ENCODE assay signal across 18 cellular contexts in the genomic region with DNA sequence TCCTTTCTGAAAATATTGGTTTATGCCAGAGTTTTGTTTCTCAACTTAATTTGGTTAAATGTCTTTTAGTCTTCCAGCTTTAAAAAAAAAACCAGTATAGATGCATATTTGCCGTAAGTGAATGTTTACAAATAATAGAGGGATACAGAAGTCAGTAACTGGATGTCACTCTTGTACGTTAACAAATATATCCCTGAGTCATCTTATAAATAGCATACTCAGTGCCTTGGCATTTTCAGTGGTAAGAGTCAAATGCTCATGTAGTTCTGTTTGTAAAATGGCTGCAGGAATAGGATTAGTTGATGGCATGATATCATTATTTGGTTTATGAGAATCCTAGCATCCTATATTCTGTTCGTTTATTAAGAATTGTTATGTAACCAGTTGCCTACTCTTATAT. TPM values are rescaled to one million over a fixed set of nuclear protein-coding genes. Genes with fewer than 3 reads are reported as not detected.
DNase-seq lines count a peak whose midpoint lies in the region; ATAC-seq, FAIRE-seq and TF ChIP-seq lines count a peak whose summit lies in the region.
"Had no signal": no experiment of that assay in that cellular context is flagged by ENCODE, and none has a peak within 500 bp of the region (broad histone marks: within the 10 kb centered on the region; RNA-seq: fewer than 3 reads in every experiment).

No MANE protein-coding gene starts in this region.

- H3K27me3 Mint-ChIP-seq in astrocyte (ENCODE audit: low read depth, unreplicated experiment), result no peaks in the 10 kb centered on the region
- H3K27me3 Mint-ChIP-seq: dendritic cell treated with granulocyte-macrophage colony-stimulating factor and Interleukin-4, amounts not matched to agents 40 ng/mL and 50 ng/mL, for 4 days; progenitor cell of endocrine pancreas had no signal

- no peaks in the 10 kb centered on the region for H3K9me3 ChIP-seq in HepG2 (ENCODE audit: low read length)
- no peaks in the 10 kb centered on the region for H3K9me3 ChIP-seq in right lobe of liver
- no peaks in the 10 kb centered on the region for H3K9me3 ChIP-seq in astrocyte (ENCODE audit: insufficient read depth, low read depth, low read length)
- H3K9me3 ChIP-seq in heart right ventricle, result no peaks in the 10 kb centered on the region
- no peaks in the 10 kb centered on the region for H3K9me3 ChIP-seq in OCI-LY7 (ENCODE audit: low read length)
- H3K9me3 ChIP-seq: thoracic aorta had no signal

- H3K9me3 Mint-ChIP-seq in astrocyte (ENCODE audit: unreplicated experiment), result no peaks in the 10 kb centered on the region
- H3K9me3 Mint-ChIP-seq: dendritic cell treated with granulocyte-macrophage colony-stimulating factor and Interleukin-4, amounts not matched to agents 40 ng/mL and 50 ng/mL, for 4 days had no signal

- no peak for TF ChIP-seq CTCF in HepG2 (CRISPR knock-in tag; IDR thresholded peaks at IDR 0.05)
- no peak for TF ChIP-seq CTCF in right lobe of liver (IDR thresholded peaks at IDR 0.05)
- no peak for TF ChIP-seq CTCF in astrocyte (IDR thresholded peaks at IDR 0.05; ENCODE audit: insufficient read depth, low read depth, low read length)
- TF ChIP-seq CTCF in heart right ventricle (IDR thresholded peaks at IDR 0.05), result no peak
- TF ChIP-seq CTCF in OCI-LY7 (conservative IDR thresholded peaks at IDR 0.05; ENCODE audit: low read length), result no peak

- intact Hi-C loops in HepG2 (cut with micrococcal nuclease; ENCODE audit: unreplicated experiment) (no loop called here), right lobe of liver (cut with DNase I) (no loop called here), heart right ventricle (cut with DNase I) (loop anchor here in 2 of 10 donors (5.0 to 10.0 kb wide), 2 partner anchors 62 to 81 kb away; no protein-coding TSS in a partner anchor), OCI-LY7 (cut with micrococcal nuclease; ENCODE audit: unreplicated experiment) (no loop called here)

- no peaks in the 10 kb centered on the region for H3K27me3 ChIP-seq in HepG2 (ENCODE audit: control insufficient read depth in 1 of 2, insufficient read depth in 2 of 2, low read length in 2 of 2)
- H3K27me3 ChIP-seq in right lobe of liver, result no peaks in the 10 kb centered on the region
- H3K27me3 ChIP-seq in astrocyte (ENCODE audit: insufficient read depth, low read length), result no peaks in the 10 kb centered on the region
- H3K27me3 ChIP-seq in heart right ventricle, result no peaks in the 10 kb centered on the region

- in situ Hi-C loops in HepG2 (cut with HindIII; ENCODE audit: extremely low pct_ligation_motif_present, low pct_unique_long_range_greater_than_20kb), result no loop called here

- H4K20me1 ChIP-seq in HepG2 (ENCODE audit: insufficient read depth, low read length), result peaks cover 12% of the 10 kb centered on the region; the same call in 1 of the 2 replicates
- peaks cover 37% of the 10 kb centered on the region for H4K20me1 ChIP-seq in astrocyte (ENCODE audit: insufficient read depth, low read length)
- peaks cover 25% of the 10 kb centered on the region for H4K20me1 ChIP-seq in OCI-LY7 (ENCODE audit: insufficient read depth, low read length)

- no peaks in the 10 kb centered on the region for H3K9me2 ChIP-seq in OCI-LY7 (ENCODE audit: insufficient read depth, low read length)

- H3K27ac ChIP-seq in HepG2 (ENCODE audit: extremely low read length, insufficient read depth, low read length), result no peak overlapping the region
- no peak overlapping the region for H3K27ac ChIP-seq in right lobe of liver
- H3K27ac ChIP-seq in astrocyte (ENCODE audit: low read depth, low read length), result peak overlapping the region; percentile 41
- H3K27ac ChIP-seq in heart right ventricle, result peak overlapping the region in 7 of 10 donors; percentile 1 to 52 (median 18)
- H3K27ac ChIP-seq in OCI-LY7 (ENCODE audit: low read depth, low read length, poor library complexity, severe bottlenecking), result no peak overlapping the region

- BruUV-seq in HepG2 (replicated peaks; lab: Mats Ljungman, UMichigan) (no TSS peak), OCI-LY7 (replicated peaks; lab: Mats Ljungman, UMichigan) (no TSS peak)

- TF ChIP-seq POLR2A in HepG2 (IDR thresholded peaks at IDR 0.05; ENCODE audit: insufficient read depth in 1 of 2, low read depth in 2 of 2, low read length in 2 of 2) (no peak), right lobe of liver (IDR thresholded peaks at IDR 0.05) (no peak)

- TF ChIP-seq EP300 in HepG2 (IDR thresholded peaks at IDR 0.05; ENCODE audit: low read depth in 2 of 2, low read length in 2 of 2) (no peak), HepG2 (CRISPR knock-in tag; IDR thresholded peaks at IDR 0.05; ENCODE audit: borderline replicate concordance) (no peak)

- H3K79me2 ChIP-seq in HepG2 (ENCODE audit: insufficient read depth, low read length) (peaks cover 82% of the 10 kb centered on the region), astrocyte (ENCODE audit: insufficient read depth, low read length) (peaks cover 99% of the 10 kb centered on the region), OCI-LY7 (ENCODE audit: insufficient read depth, low read depth, low read length) (peaks cover 100% of the 10 kb centered on the region)

- FAIRE-seq in HepG2 (lab: Jason Lieb, UNC) (no peak), astrocyte (lab: Jason Lieb, UNC) (peak; percentile 77)
- FAIRE-seq: GM18507 had no signal

- no peak overlapping the region for H3K9ac ChIP-seq in HepG2 (ENCODE audit: insufficient read depth, low read depth, low read length)
- H3K9ac ChIP-seq in astrocyte (ENCODE audit: low read length), result no peak overlapping the region

- H3K4me1 ChIP-seq in HepG2 (ENCODE audit: insufficient read depth, low read length), result no peaks in the 10 kb centered on the region
- peaks cover 0 to 4% (median 0%) of the 10 kb centered on the region in 4 donors for H3K4me1 ChIP-seq in right lobe of liver
- H3K4me1 ChIP-seq in astrocyte (ENCODE audit: insufficient read depth, low read length), result peaks cover 7% of the 10 kb centered on the region
- H3K4me1 ChIP-seq in heart right ventricle, result peaks cover 0 to 43% (median 22%) of the 10 kb centered on the region in 9 donors
- H3K4me1 ChIP-seq in OCI-LY7 (ENCODE audit: insufficient read depth, low read length, poor library complexity, severe bottlenecking), result no peaks in the 10 kb centered on the region

- peak overlapping the region; percentile 67 for H3K27ac Mint-ChIP-seq in astrocyte (ENCODE audit: unreplicated experiment)
- H3K27ac Mint-ChIP-seq: dendritic cell treated with granulocyte-macrophage colony-stimulating factor and Interleukin-4, amounts not matched to agents 40 ng/mL and 50 ng/mL, for 4 days; progenitor cell of endocrine pancreas had no signal

- peaks cover 5% of the 10 kb centered on the region for H3K36me3 Mint-ChIP-seq in astrocyte (ENCODE audit: low read depth, unreplicated experiment)

- H3K4me1 Mint-ChIP-seq in astrocyte (ENCODE audit: low read depth, unreplicated experiment), result peaks cover 5% of the 10 kb centered on the region

- no peak overlapping the region for H3K4me3 ChIP-seq in HepG2 (replicated peaks in 1 of 3; ENCODE audit: insufficient read depth in 1 of 3, low read depth in 2 of 3, low read length in 3 of 3)
- H3K4me3 ChIP-seq in right lobe of liver, result no peak overlapping the region
- no peak overlapping the region for H3K4me3 ChIP-seq in astrocyte (ENCODE audit: insufficient read depth, low read depth, low read length)
- H3K4me3 ChIP-seq in heart right ventricle, result no peak overlapping the region
- H3K4me3 ChIP-seq in OCI-LY7 (ENCODE audit: low read depth, low read length, poor library complexity, severe bottlenecking), result no peak overlapping the region
- H3K4me3 ChIP-seq: thoracic aorta had no signal

- CTCF ChIA-PET in HepG2 (lab: Yijun Ruan, JAX; ENCODE audit: low intra/inter-chr PET ratio, low total read pairs) (no interaction called here), OCI-LY7 (lab: Charles Lee; ENCODE audit: unreplicated experiment) (no interaction called here)

- POLR2A ChIA-PET in HepG2 (lab: Yijun Ruan, JAX), result no interaction called here
- POLR2A ChIA-PET in OCI-LY7 (lab: Charles Lee), result no interaction called here

- 96% methylated on average over 3 of the region's 3 CpGs for WGBS in HepG2 (ENCODE audit: low lambda C conversion rate)
- 80% methylated on average over 3 of the region's 3 CpGs for WGBS in right lobe of liver (ENCODE audit: insufficient coverage, low coverage, low lambda C conversion rate, missing lambda C conversion rate)
- 56 to 65% methylated on average over 3 of the region's 3 CpGs for WGBS in heart right ventricle, 2 donors

- H3K4me2 ChIP-seq in HepG2 (ENCODE audit: low read depth, low read length) (no peak overlapping the region), astrocyte (ENCODE audit: low read length) (peak overlapping the region; percentile 26), OCI-LY7 (ENCODE audit: low read length) (no peak overlapping the region)

- no peak overlapping the region for H3K4me3 Mint-ChIP-seq in astrocyte (ENCODE audit: unreplicated experiment)
- H3K4me3 Mint-ChIP-seq: dendritic cell treated with granulocyte-macrophage colony-stimulating factor and Interleukin-4, amounts not matched to agents 40 ng/mL and 50 ng/mL, for 4 days had no signal

- no peak for TF ChIP-seq RAD21 in HepG2 (CRISPR knock-in tag; IDR thresholded peaks at IDR 0.05)

- ATAC-seq in HepG2, result no peak
- no peak for ATAC-seq in right lobe of liver
- ATAC-seq in heart right ventricle, result peak in 4 of 8 donors; percentile 53 to 75 (median 66)

- DNase-seq in HepG2 (ENCODE audit: low spot score), result no peak
- no peak for DNase-seq in right lobe of liver
- DNase-seq in astrocyte (ENCODE audit: low read depth), result peak; percentile 77
- no peak for DNase-seq in heart right ventricle
- no peak for DNase-seq in OCI-LY7 (ENCODE audit: low spot score)
- no peak for DNase-seq in activated CD8-positive, alpha-beta memory T cell treated with anti-CD3 and anti-CD28 coated beads, Interleukin-2, amount 50 U/mL, for 48 hours
- DNase-seq in occipital lobe (lab: John Stamatoyannopoulos, UW), result no peak
- no peak for DNase-seq in GM19240 (ENCODE audit: insufficient read length, low spot score)
- DNase-seq: activated CD4-positive, alpha-beta T cell treated with anti-CD3 and anti-CD28 coated beads, Interleukin-2, amount 50 U/mL, for 48 hours; activated naive CD4-positive, alpha-beta T cell; DND-41; hippocampal formation; NCI-H1092 treated with DMSO at 0.1 percent for 48 hours; NCI-H748 treated with DMSO at 0.1 percent for 48 hours had no signal

- H2AFZ ChIP-seq in HepG2 (ENCODE audit: low read length) (no peak overlapping the region), astrocyte (ENCODE audit: low read depth, low read length) (no peak overlapping the region), OCI-LY7 (ENCODE audit: low read length) (no peak overlapping the region)

- H3K36me3 ChIP-seq in HepG2 (replicated peaks in 1 of 2; ENCODE audit: control insufficient read depth in 1 of 2, insufficient read depth in 2 of 2, low read length in 2 of 2) (peaks cover 0 to 10% of the 10 kb centered on the region in 2 experiments; a peak in 3 of 5 replicates), right lobe of liver (peaks cover 0 to 2% (median 0%) of the 10 kb centered on the region in 4 donors), astrocyte (ENCODE audit: insufficient read depth, low read length) (no peaks in the 10 kb centered on the region), heart right ventricle (peaks cover 0 to 29% (median 4%) of the 10 kb centered on the region in 9 donors), OCI-LY7 (ENCODE audit: insufficient read depth, low read length) (peaks cover 40% of the 10 kb centered on the region)
- H3K36me3 ChIP-seq: thoracic aorta had no signal

RNA-seq across cellular contexts. Expression of gene SPEN, which starts 55.4 kb away (rescaled TPM):
- total RNA-seq in HepG2 (2016; rRNA removed; fragmentation: Illumina TruSeq; extraction: Trizol) (14.0 and 25.1 TPM in 2 replicates), right lobe of liver (10 to 100 TPM; 13.5 to 33.7 (median 23.2) TPM), astrocyte (33.2 and 35.0 TPM in 2 replicates), heart right ventricle (10 to 100 TPM; 24.1 to 34.4 (median 28.1) TPM), OCI-LY7 (2022) (87.1 and 90.3 TPM in 2 replicates), occipital lobe (80.0 TPM)
- total RNA-seq in HepG2 (2016; cell fraction: cytosol; rRNA removed; fragmentation: Illumina TruSeq; extraction: Trizol; ENCODE audit: low read depth), result 7.7 and 8.8 TPM in 2 replicates
- total RNA-seq in HepG2 (2016; cell fraction: insoluble cytoplasmic fraction; rRNA removed; fragmentation: Illumina TruSeq; extraction: Trizol), result 10.1 and 21.7 TPM in 2 replicates
- total RNA-seq in HepG2 (2016; cell fraction: membrane; rRNA removed; fragmentation: Illumina TruSeq; extraction: Trizol), result 9.3 and 12.9 TPM in 2 replicates
- total RNA-seq in HepG2 (2016; cell fraction: nucleus; rRNA removed; fragmentation: Illumina TruSeq; extraction: Trizol), result 49.3 and 56.0 TPM in 2 replicates
- polyA plus RNA-seq in HepG2 (2011; rRNA removed) (4.8 and 5.0 TPM in 2 replicates), heart right ventricle (10 to 100 TPM; 11.2 to 12.4 TPM)
- polyA plus RNA-seq in HepG2 (2011; cell fraction: cytosol; rRNA removed), result 2.8 and 3.3 TPM in 2 replicates
- 18.8 and 20.8 TPM in 2 replicates for polyA plus RNA-seq in HepG2 (2011; cell fraction: nucleus; rRNA removed)
- 21.6 and 23.5 TPM in 2 replicates for polyA plus RNA-seq in HepG2 (2012)
- polyA plus RNA-seq in HepG2 (2016; cell fraction: cytosol; fragmentation: Illumina TruSeq; extraction: Trizol; ENCODE audit: low read depth), result 0.96 and 1.2 TPM in 2 replicates
- polyA plus RNA-seq in HepG2 (2016; cell fraction: insoluble cytoplasmic fraction; fragmentation: Illumina TruSeq; extraction: Trizol; ENCODE audit: low read depth), result 8.1 and 13.9 TPM in 2 replicates
- 2.4 and 4.4 TPM in 2 replicates for polyA plus RNA-seq in HepG2 (2016; cell fraction: membrane; fragmentation: Illumina TruSeq; extraction: Trizol; ENCODE audit: low read depth)
- 82.7 and 94.7 TPM in 2 replicates for polyA plus RNA-seq in HepG2 (2016; cell fraction: nucleus; fragmentation: Illumina TruSeq; extraction: Trizol; ENCODE audit: insufficient read depth, low read depth)
- polyA minus RNA-seq in HepG2 (2011; rRNA and poly(A)+ RNA removed; ENCODE audit: low replicate concordance), result 26.2 and 39.1 TPM in 2 replicates
- 16.2 and 25.1 TPM in 2 replicates for polyA minus RNA-seq in HepG2 (2011; cell fraction: cytosol; rRNA and poly(A)+ RNA removed)
- 33.1 and 35.3 TPM in 2 replicates for polyA minus RNA-seq in HepG2 (2011; cell fraction: nucleus; rRNA and poly(A)+ RNA removed)
- total RNA-seq in OCI-LY7 (2014; rRNA removed; shearing (Covaris generic)), result 40.7 and 41.4 TPM in 2 replicates

Comparison
In these comparisons a context has a peak if more than half of its experiments do, and no peak if none do; other contexts are left out.
1. H3K27ac ChIP-seq: peak in astrocyte (single experiment) and heart right ventricle (7 of 10); none in HepG2 (single experiment), right lobe of liver (0 of 3) and OCI-LY7 (single experiment).